Comparison of ENCODE assay signal across 11 cellular contexts in genomic region chr5:139903450-139903804, GRCh38.
A peak's percentile ranks its signal among the peaks of the same experiment; 100 is the strongest.
DNase-seq lines count a peak whose midpoint lies in the region; ATAC-seq and TF ChIP-seq lines count a peak whose summit lies in the region.
"Had no signal": no experiment of that assay in that cellular context is flagged by ENCODE, and none has a peak within 500 bp of the region (broad histone marks: within the 10 kb centered on the region; RNA-seq: fewer than 3 reads in every experiment).

No MANE protein-coding gene starts in this region.

- no peaks in the 10 kb centered on the region for H3K4me1 ChIP-seq in SJCRH30

- H3K4me1 Mint-ChIP-seq in memory B cell (no peaks in the 10 kb centered on the region), HFFc6 (ENCODE audit: low read depth) (no peaks in the 10 kb centered on the region)
- H3K4me1 Mint-ChIP-seq in stimulated activated naive B cell treated with anti-CD40 and anti-IgM and Interleukin-4, amounts not matched to agents 10 μg/mL and 1 μg/mL and 100 μg/mL, for 72 hours, result peaks cover 6 to 7% of the 10 kb centered on the region in 2 donors
- peaks cover 4% of the 10 kb centered on the region for H3K4me1 Mint-ChIP-seq in activated CD8-positive, alpha-beta memory T cell treated with anti-CD3 and anti-CD28 coated beads, Interleukin-2, amount 10 ng/mL, durations not matched to agents 7 days and 5 days

- CTCF ChIA-PET in activated CD8-positive, alpha-beta memory T cell treated with anti-CD3 and anti-CD28 coated beads, Interleukin-2, amount 10 ng/mL, durations not matched to agents 7 days and 5 days (lab: Charles Lee), result no interaction called here

- ATAC-seq in GM19452 (IDR thresholded peaks at IDR 0.05; ENCODE audit: unreplicated experiment), result peak; percentile 26
- ATAC-seq in memory B cell (ENCODE audit: low read depth), result peak; percentile 23
- peak in 1 of 2 donors; percentile 31 for ATAC-seq in stimulated activated naive B cell treated with anti-CD40 and anti-IgM and Interleukin-4, amounts not matched to agents 10 μg/mL and 1 μg/mL and 100 μg/mL, for 72 hours (replicated peaks)
- ATAC-seq in activated CD8-positive, alpha-beta memory T cell treated with anti-CD3 and anti-CD28 coated beads, Interleukin-2, amount 10 ng/mL, durations not matched to agents 7 days and 5 days, result no peak
- ATAC-seq in GM19455 (IDR thresholded peaks at IDR 0.05; ENCODE audit: unreplicated experiment), result no peak

- DNase-seq in astrocyte of the cerebellum (ENCODE audit: low read depth) (no peak), memory B cell (ENCODE audit: low spot score in 2 of 2) (no peak), HFFc6 (no peak), SJCRH30 (no peak)
- no peak for DNase-seq in stimulated activated naive B cell treated with anti-CD40 and anti-IgM and Interleukin-4, amounts not matched to agents 10 μg/mL and 1 μg/mL and 100 μg/mL, for 72 hours
- DNase-seq in activated CD8-positive, alpha-beta memory T cell treated with anti-CD3 and anti-CD28 coated beads, Interleukin-2, amount 10 ng/mL, durations not matched to agents 7 days and 5 days, result no peak
- DNase-seq: activated CD4-positive, alpha-beta memory T cell treated with anti-CD3 and anti-CD28 coated beads, Interleukin-2, amount 10 ng/mL, durations not matched to agents 7 days and 5 days; GDM1; NCI-H1436 had no signal

- H3K27me3 ChIP-seq in SJCRH30, result peaks cover 22% of the 10 kb centered on the region

- TF ChIP-seq CTCF in astrocyte of the cerebellum (IDR thresholded peaks at IDR 0.05; ENCODE audit: low read depth, low read length, missing control alignments), result no peak
- TF ChIP-seq CTCF in HFFc6 (IDR thresholded peaks at IDR 0.05), result no peak

- H3K4me3 ChIP-seq in astrocyte of the cerebellum (ENCODE audit: low read depth, low read length), result peak overlapping the region; percentile 33
- no peak overlapping the region for H3K4me3 ChIP-seq in SJCRH30

- no peaks in the 10 kb centered on the region for H3K9me3 ChIP-seq in SJCRH30 (replicated peaks)

- no peaks in the 10 kb centered on the region for H3K36me3 ChIP-seq in SJCRH30

- H3K9me3 Mint-ChIP-seq in memory B cell, result no peaks in the 10 kb centered on the region
- H3K9me3 Mint-ChIP-seq in stimulated activated naive B cell treated with anti-CD40 and anti-IgM and Interleukin-4, amounts not matched to agents 10 μg/mL and 1 μg/mL and 100 μg/mL, for 72 hours, result no peaks in the 10 kb centered on the region
- no peaks in the 10 kb centered on the region for H3K9me3 Mint-ChIP-seq in HFFc6
- H3K9me3 Mint-ChIP-seq in activated CD8-positive, alpha-beta memory T cell treated with anti-CD3 and anti-CD28 coated beads, Interleukin-2, amount 10 ng/mL, durations not matched to agents 7 days and 5 days (ENCODE audit: low read depth), result no peaks in the 10 kb centered on the region
- H3K9me3 Mint-ChIP-seq: activated CD4-positive, alpha-beta memory T cell treated with anti-CD3 and anti-CD28 coated beads, Interleukin-2, amount 10 ng/mL, durations not matched to agents 7 days and 5 days had no signal

- peak overlapping the region; percentile 59 for H3K4me3 Mint-ChIP-seq in memory B cell
- H3K4me3 Mint-ChIP-seq in stimulated activated naive B cell treated with anti-CD40 and anti-IgM and Interleukin-4, amounts not matched to agents 10 μg/mL and 1 μg/mL and 100 μg/mL, for 72 hours, result peak overlapping the region; percentile 68 to 72
- no peak overlapping the region for H3K4me3 Mint-ChIP-seq in HFFc6
- no peak overlapping the region for H3K4me3 Mint-ChIP-seq in activated CD8-positive, alpha-beta memory T cell treated with anti-CD3 and anti-CD28 coated beads, Interleukin-2, amount 10 ng/mL, durations not matched to agents 7 days and 5 days
- H3K4me3 Mint-ChIP-seq: activated CD4-positive, alpha-beta memory T cell treated with anti-CD3 and anti-CD28 coated beads, Interleukin-2, amount 10 ng/mL, durations not matched to agents 7 days and 5 days had no signal

- in situ Hi-C loops in astrocyte of the cerebellum (cut with HindIII; ENCODE audit: low sequenced_read_pairs), result no loop called here

- no peak overlapping the region for H3K27ac Mint-ChIP-seq in memory B cell
- no peak overlapping the region for H3K27ac Mint-ChIP-seq in stimulated activated naive B cell treated with anti-CD40 and anti-IgM and Interleukin-4, amounts not matched to agents 10 μg/mL and 1 μg/mL and 100 μg/mL, for 72 hours
- H3K27ac Mint-ChIP-seq in HFFc6, result no peak overlapping the region
- H3K27ac Mint-ChIP-seq in activated CD8-positive, alpha-beta memory T cell treated with anti-CD3 and anti-CD28 coated beads, Interleukin-2, amount 10 ng/mL, durations not matched to agents 7 days and 5 days, result no peak overlapping the region
- H3K27ac Mint-ChIP-seq: activated CD4-positive, alpha-beta memory T cell treated with anti-CD3 and anti-CD28 coated beads, Interleukin-2, amount 10 ng/mL, durations not matched to agents 7 days and 5 days had no signal

- H3K27me3 Mint-ChIP-seq in memory B cell (peaks cover 14% of the 10 kb centered on the region), HFFc6 (ENCODE audit: insufficient read depth) (peaks cover 30% of the 10 kb centered on the region)
- peaks cover 34 to 45% of the 10 kb centered on the region in 2 donors for H3K27me3 Mint-ChIP-seq in stimulated activated naive B cell treated with anti-CD40 and anti-IgM and Interleukin-4, amounts not matched to agents 10 μg/mL and 1 μg/mL and 100 μg/mL, for 72 hours
- H3K27me3 Mint-ChIP-seq in activated CD8-positive, alpha-beta memory T cell treated with anti-CD3 and anti-CD28 coated beads, Interleukin-2, amount 10 ng/mL, durations not matched to agents 7 days and 5 days, result peaks cover 43% of the 10 kb centered on the region

- H3K27ac ChIP-seq in SJCRH30, result no peak overlapping the region

- H3K36me3 Mint-ChIP-seq in memory B cell (no peaks in the 10 kb centered on the region), HFFc6 (ENCODE audit: low read depth) (no peaks in the 10 kb centered on the region)
- H3K36me3 Mint-ChIP-seq in stimulated activated naive B cell treated with anti-CD40 and anti-IgM and Interleukin-4, amounts not matched to agents 10 μg/mL and 1 μg/mL and 100 μg/mL, for 72 hours, result no peaks in the 10 kb centered on the region
- H3K36me3 Mint-ChIP-seq in activated CD8-positive, alpha-beta memory T cell treated with anti-CD3 and anti-CD28 coated beads, Interleukin-2, amount 10 ng/mL, durations not matched to agents 7 days and 5 days, result no peaks in the 10 kb centered on the region

Comparison
In these comparisons a context has a peak if more than half of its experiments do, and no peak if none do; other contexts are left out.
1. ATAC-seq: peak in GM19452 (single experiment) and memory B cell (single experiment); none in activated CD8-positive, alpha-beta memory T cell treated with anti-CD3 and anti-CD28 coated beads, Interleukin-2, amount 10 ng/mL, durations not matched to agents 7 days and 5 days (single experiment) and GM19455 (single experiment).
2. H3K4me3 Mint-ChIP-seq: peak in memory B cell (single experiment) and stimulated activated naive B cell treated with anti-CD40 and anti-IgM and Interleukin-4, amounts not matched to agents 10 μg/mL and 1 μg/mL and 100 μg/mL, for 72 hours (2 of 2); none in HFFc6 (single experiment) and activated CD8-positive, alpha-beta memory T cell treated with anti-CD3 and anti-CD28 coated beads, Interleukin-2, amount 10 ng/mL, durations not matched to agents 7 days and 5 days (single experiment).